Comparison of ENCODE assay signal across 10 cellular contexts in genomic region chr1:9849691-9850441, GRCh38. TPM values are rescaled to one million over a fixed set of nuclear protein-coding genes. Genes with fewer than 3 reads are reported as not detected.
DNase-seq lines count a peak whose midpoint lies in the region; ATAC-seq and TF ChIP-seq lines count a peak whose summit lies in the region.
"Had no signal": no experiment of that assay in that cellular context is flagged by ENCODE, and none has a peak within 500 bp of the region (broad histone marks: within the 10 kb centered on the region; RNA-seq: fewer than 3 reads in every experiment).

No MANE protein-coding gene starts in this region.

- no peak overlapping the region for H2BK120ac ChIP-seq in neuronal stem cell (ENCODE audit: low read depth, low read length)

- H3K9me3 Mint-ChIP-seq in activated CD4-positive, alpha-beta T cell treated with anti-CD3 and anti-CD28 coated beads, Interleukin-2, amount 10 ng/mL, durations not matched to agents 7 days and 5 days, result peaks cover 4% of the 10 kb centered on the region
- peaks cover 9% of the 10 kb centered on the region for H3K9me3 Mint-ChIP-seq in activated CD8-positive, alpha-beta T cell treated with anti-CD3 and anti-CD28 coated beads, Interleukin-2, amount 10 ng/mL, durations not matched to agents 7 days and 5 days (ENCODE audit: insufficient read depth)

- H3K36me3 ChIP-seq in KOPT-K1 (ENCODE audit: insufficient read depth, low read length) (no peaks in the 10 kb centered on the region), neuronal stem cell (replicated peaks in 1 of 2; ENCODE audit: control insufficient read depth in 2 of 2, insufficient read depth in 2 of 2, low read length in 2 of 2) (peaks cover 5 to 10% of the 10 kb centered on the region in 2 donors), A673 (ENCODE audit: insufficient read depth, low read length, poor library complexity, severe bottlenecking) (no peaks in the 10 kb centered on the region)

- no peaks in the 10 kb centered on the region for H3K27me3 Mint-ChIP-seq in activated CD4-positive, alpha-beta T cell treated with anti-CD3 and anti-CD28 coated beads, Interleukin-2, amount 10 ng/mL, durations not matched to agents 7 days and 5 days
- H3K27me3 Mint-ChIP-seq in activated CD8-positive, alpha-beta T cell treated with anti-CD3 and anti-CD28 coated beads, Interleukin-2, amount 10 ng/mL, durations not matched to agents 7 days and 5 days (ENCODE audit: low read depth), result no peaks in the 10 kb centered on the region

- H3K9me3 ChIP-seq in KOPT-K1 (ENCODE audit: insufficient read depth, low read length, poor library complexity, severe bottlenecking) (peaks cover 14% of the 10 kb centered on the region), neuronal stem cell (replicated peaks in 1 of 2; ENCODE audit: control insufficient read depth in 2 of 2, insufficient read depth in 1 of 2, low read depth in 1 of 2, low read length in 2 of 2) (no peaks in the 10 kb centered on the region), A673 (ENCODE audit: low read depth, low read length, poor library complexity, severe bottlenecking) (no peaks in the 10 kb centered on the region)

- H3K27ac Mint-ChIP-seq in activated CD4-positive, alpha-beta T cell treated with anti-CD3 and anti-CD28 coated beads, Interleukin-2, amount 10 ng/mL, durations not matched to agents 7 days and 5 days, result peak overlapping the region; percentile 19
- no peak overlapping the region for H3K27ac Mint-ChIP-seq in activated CD8-positive, alpha-beta T cell treated with anti-CD3 and anti-CD28 coated beads, Interleukin-2, amount 10 ng/mL, durations not matched to agents 7 days and 5 days

- POLR2A ChIA-PET in activated CD4-positive, alpha-beta T cell treated with anti-CD3 and anti-CD28 coated beads, Interleukin-2, amount 10 ng/mL, durations not matched to agents 7 days and 5 days (lab: Charles Lee), result no interaction called here
- POLR2A ChIA-PET in activated CD8-positive, alpha-beta T cell treated with anti-CD3 and anti-CD28 coated beads, Interleukin-2, amount 10 ng/mL, durations not matched to agents 7 days and 5 days (lab: Charles Lee), result interaction anchor here (1.1 kb wide), 1 partner anchor 94 kb away, joined by 3 read pairs; the partner anchor contains the start of genes LZIC and NMNAT1
- POLR2A ChIA-PET in A673 (lab: Charles Lee; ENCODE audit: low non-redundant PET), result no interaction called here

- H2AFZ ChIP-seq in neuronal stem cell (ENCODE audit: low read length), result no peak overlapping the region

- H2BK5ac ChIP-seq in neuronal stem cell (ENCODE audit: low read length), result no peak overlapping the region

- peak overlapping the region; percentile 17 for H3K9ac ChIP-seq in neuronal stem cell (ENCODE audit: low read depth, low read length, poor library complexity)

- no peak overlapping the region for H2BK12ac ChIP-seq in neuronal stem cell (ENCODE audit: low read length)

- H3K27ac ChIP-seq in KOPT-K1 (ENCODE audit: low read depth, low read length, poor library complexity, severe bottlenecking) (peak overlapping the region; percentile 79), neuronal stem cell (replicated peaks; ENCODE audit: low read length) (no peak overlapping the region), A673 (ENCODE audit: low read depth, low read length, poor library complexity, severe bottlenecking) (no peak overlapping the region)

- CTCF ChIA-PET in activated CD4-positive, alpha-beta T cell treated with anti-CD3 and anti-CD28 coated beads, Interleukin-2, amount 10 ng/mL, durations not matched to agents 7 days and 5 days (lab: Charles Lee), result interaction anchor here (0.9 to 1.4 kb wide), 3 partner anchors 8 to 223 kb away, joined by 3 read pairs; no protein-coding TSS in a partner anchor
- CTCF ChIA-PET in activated CD8-positive, alpha-beta T cell treated with anti-CD3 and anti-CD28 coated beads, Interleukin-2, amount 10 ng/mL, durations not matched to agents 7 days and 5 days (lab: Charles Lee), result interaction anchor here (1.0 to 2.9 kb wide), 5 partner anchors 16 to 66 kb away, joined by 3 to 14 read pairs (median 4); no protein-coding TSS in a partner anchor
- CTCF ChIA-PET in A673 (lab: Charles Lee), result interaction anchor here (0.5 kb wide), 1 partner anchor 45 kb away, joined by 6 read pairs; no protein-coding TSS in a partner anchor

- no peak overlapping the region for H3K4ac ChIP-seq in neuronal stem cell (ENCODE audit: low read length)

- H3K4me2 ChIP-seq in neuronal stem cell (ENCODE audit: insufficient read depth, low read length, poor library complexity, severe bottlenecking), result no peak overlapping the region

- H3K4me1 Mint-ChIP-seq in activated CD4-positive, alpha-beta T cell treated with anti-CD3 and anti-CD28 coated beads, Interleukin-2, amount 10 ng/mL, durations not matched to agents 7 days and 5 days, result peaks cover 19% of the 10 kb centered on the region
- peaks cover 12% of the 10 kb centered on the region for H3K4me1 Mint-ChIP-seq in activated CD8-positive, alpha-beta T cell treated with anti-CD3 and anti-CD28 coated beads, Interleukin-2, amount 10 ng/mL, durations not matched to agents 7 days and 5 days (ENCODE audit: low read depth)

- H3K4me3 Mint-ChIP-seq in activated CD4-positive, alpha-beta T cell treated with anti-CD3 and anti-CD28 coated beads, Interleukin-2, amount 10 ng/mL, durations not matched to agents 7 days and 5 days, result peak overlapping the region; percentile 43
- H3K4me3 Mint-ChIP-seq in activated CD8-positive, alpha-beta T cell treated with anti-CD3 and anti-CD28 coated beads, Interleukin-2, amount 10 ng/mL, durations not matched to agents 7 days and 5 days, result peak overlapping the region; percentile 34

- H4K91ac ChIP-seq in neuronal stem cell (ENCODE audit: low read depth, low read length, poor library complexity), result no peak overlapping the region

- peak; percentile 47 for ATAC-seq in activated CD8-positive, alpha-beta T cell treated with anti-CD3 and anti-CD28 coated beads, Interleukin-2, amount 10 ng/mL, durations not matched to agents 7 days and 5 days
- ATAC-seq: SK-N-SH treated with all-trans-retinoic acid at 6 μM for 48 hours had no signal

- H3K27me3 ChIP-seq in neuronal stem cell (ENCODE audit: control insufficient read depth in 3 of 3, insufficient read depth in 3 of 3, low read depth in 1 of 3, low read length in 3 of 3) (no peaks in the 10 kb centered on the region), A673 (replicated peaks; ENCODE audit: insufficient read depth, low read depth, low read length, poor library complexity) (no peaks in the 10 kb centered on the region)

- no CpG with 5 or more reads among the region's 20 CpGs for WGBS in neuronal stem cell (ENCODE audit: extremely low coverage in 2 of 2, insufficient read length in 2 of 2, insufficient replicate concordance in 1 of 2), 2 donors

- H3K4me1 ChIP-seq in neuronal stem cell (ENCODE audit: control insufficient read depth in 2 of 2, insufficient read depth in 1 of 2, low read depth in 1 of 2, low read length in 2 of 2) (peaks cover 0 to 15% of the 10 kb centered on the region in 2 donors), A673 (ENCODE audit: insufficient read depth, low read length, poor library complexity, severe bottlenecking) (peaks cover 26% of the 10 kb centered on the region)

- no peak overlapping the region for H3K18ac ChIP-seq in neuronal stem cell (ENCODE audit: low read length)

- no peak overlapping the region for H4K8ac ChIP-seq in neuronal stem cell (ENCODE audit: low read depth, low read length)

- TF ChIP-seq CTCF in A673 (conservative IDR thresholded peaks at IDR 0.05; ENCODE audit: low read depth, low read length), result no peak

- no peak overlapping the region for H3K23ac ChIP-seq in neuronal stem cell (ENCODE audit: low read depth, low read length, poor library complexity)

- intact Hi-C loops in A673 (cut with micrococcal nuclease; ENCODE audit: unreplicated experiment), result no loop called here

- no peaks in the 10 kb centered on the region for H3K79me1 ChIP-seq in neuronal stem cell (ENCODE audit: low read depth, low read length)

- H3K4me3 ChIP-seq in neuronal stem cell (ENCODE audit: low read length in 2 of 2), result no peak overlapping the region
- H3K4me3 ChIP-seq in A673 (ENCODE audit: low read depth, low read length, poor library complexity, severe bottlenecking), result no peak overlapping the region

- no peak overlapping the region for H3K14ac ChIP-seq in neuronal stem cell (ENCODE audit: low read length)

- BruUV-seq in A673 (replicated peaks; lab: Mats Ljungman, UMichigan), result no TSS peak

- H2BK15ac ChIP-seq in neuronal stem cell (ENCODE audit: low read length), result no peak overlapping the region

- H3K36me3 Mint-ChIP-seq in activated CD4-positive, alpha-beta T cell treated with anti-CD3 and anti-CD28 coated beads, Interleukin-2, amount 10 ng/mL, durations not matched to agents 7 days and 5 days (ENCODE audit: low read depth), result peaks cover 9% of the 10 kb centered on the region
- H3K36me3 Mint-ChIP-seq in activated CD8-positive, alpha-beta T cell treated with anti-CD3 and anti-CD28 coated beads, Interleukin-2, amount 10 ng/mL, durations not matched to agents 7 days and 5 days (ENCODE audit: low read depth), result peaks cover 12% of the 10 kb centered on the region

- DNase-seq in activated CD4-positive, alpha-beta T cell treated with anti-CD3 and anti-CD28 coated beads, Interleukin-2, amount 10 ng/mL, durations not matched to agents 7 days and 5 days, result no peak
- DNase-seq in activated CD4-positive, alpha-beta T cell treated with anti-CD3 and anti-CD28 coated beads for 4 hours, result no peak
- no peak for DNase-seq in activated CD8-positive, alpha-beta T cell treated with anti-CD3 and anti-CD28 coated beads, Interleukin-2, amount 10 ng/mL, durations not matched to agents 7 days and 5 days
- DNase-seq in neuronal stem cell (ENCODE audit: low spot score) (no peak), A673 (ENCODE audit: low spot score) (no peak), DMS153 (lab: John Stamatoyannopoulos, UW) (no peak), NCI-H2081 (lab: John Stamatoyannopoulos, UW) (no peak)
- DNase-seq: kidney glomerular epithelial cell had no signal

- no peak overlapping the region for H2AK5ac ChIP-seq in neuronal stem cell (ENCODE audit: low read depth, low read length)

RNA-seq across cellular contexts. Expression of gene CLSTN1, which starts 26.1 kb away (rescaled TPM):
- total RNA-seq in activated CD4-positive, alpha-beta T cell treated with anti-CD3 and anti-CD28 coated beads, Interleukin-2, amount 10 ng/mL, durations not matched to agents 7 days and 5 days, result 100 to 1,000 TPM; 121 to 134 TPM
- total RNA-seq in activated CD8-positive, alpha-beta T cell treated with anti-CD3 and anti-CD28 coated beads, Interleukin-2, amount 10 ng/mL, durations not matched to agents 7 days and 5 days, result 10 to 100 TPM; 91.1 to 96.8 TPM
- 114 TPM for polyA plus RNA-seq in neuronal stem cell (2013, experiment 1 of 2)
- polyA plus RNA-seq in neuronal stem cell (2013, experiment 2 of 2), result 114 TPM
- 77.4 and 85.3 TPM in 2 replicates for total RNA-seq in A673 (2021)
